11 cellular contexts compared by ENCODE assay signal in genomic region chr5:102762828-102763227, GRCh38. TPM values are rescaled to one million over a fixed set of nuclear protein-coding genes. Genes with fewer than 3 reads are reported as not detected.
DNase-seq lines count a peak whose midpoint lies in the region; ATAC-seq, FAIRE-seq and TF ChIP-seq lines count a peak whose summit lies in the region.
"Had no signal": no experiment of that assay in that cellular context is flagged by ENCODE, and none has a peak within 500 bp of the region (broad histone marks: within the 10 kb centered on the region; RNA-seq: fewer than 3 reads in every experiment).

No MANE protein-coding gene starts in this region.

- no peak for TF ChIP-seq CTCF in CD14-positive monocyte (IDR thresholded peaks at IDR 0.05)
- TF ChIP-seq CTCF in D721Med (IDR thresholded peaks at IDR 0.05; ENCODE audit: insufficient read depth, missing control alignments) = no peak

- FAIRE-seq in D721Med (lab: Jason Lieb, UNC) = no peak

- no peaks in the 10 kb centered on the region for H3K27me3 Mint-ChIP-seq in activated CD4-positive, alpha-beta memory T cell treated with anti-CD3 and anti-CD28 coated beads for 36 hours
- H3K27me3 Mint-ChIP-seq in memory B cell = peaks cover 3% of the 10 kb centered on the region
- H3K27me3 Mint-ChIP-seq in CD14-positive monocyte (ENCODE audit: low read depth in 3 of 3) = peaks cover 0 to 2% (median 1%) of the 10 kb centered on the region in 3 donors

- H3K4me1 Mint-ChIP-seq in activated CD4-positive, alpha-beta memory T cell treated with anti-CD3 and anti-CD28 coated beads for 36 hours (ENCODE audit: low read depth) = peaks cover 80% of the 10 kb centered on the region
- H3K4me1 Mint-ChIP-seq in memory B cell = peaks cover 9% of the 10 kb centered on the region
- H3K4me1 Mint-ChIP-seq in CD14-positive monocyte = peaks cover 13% of the 10 kb centered on the region

- POLR2A ChIA-PET in activated CD4-positive, alpha-beta memory T cell treated with anti-CD3 and anti-CD28 coated beads for 36 hours (lab: Charles Lee) = interaction anchor here (0.6 to 1.5 kb wide), 5 partner anchors 8 to 17 kb away, joined by 3 to 5 read pairs (median 4); partner anchors contain the start of gene PAM

- H3K9me3 Mint-ChIP-seq in activated CD4-positive, alpha-beta memory T cell treated with anti-CD3 and anti-CD28 coated beads for 36 hours = no peaks in the 10 kb centered on the region
- H3K9me3 Mint-ChIP-seq in memory B cell (no peaks in the 10 kb centered on the region), CD14-positive monocyte (no peaks in the 10 kb centered on the region)

- peak overlapping the region; percentile 75 for H3K27ac Mint-ChIP-seq in activated CD4-positive, alpha-beta memory T cell treated with anti-CD3 and anti-CD28 coated beads for 36 hours
- no peak overlapping the region for H3K27ac Mint-ChIP-seq in memory B cell
- no peak overlapping the region for H3K27ac Mint-ChIP-seq in CD14-positive monocyte

- ATAC-seq in GM19452 (IDR thresholded peaks at IDR 0.05; ENCODE audit: unreplicated experiment) (peak; percentile 28), memory B cell (ENCODE audit: low read depth) (peak; percentile 33)

- DNase-seq in DMS53 treated with DMSO at 0.1 percent for 48 hours (lab: John Stamatoyannopoulos, UW; ENCODE audit: unreplicated experiment) (peak; percentile 11), memory B cell (ENCODE audit: low spot score in 2 of 2) (no peak), mesenteric fat pad (ENCODE audit: low spot score) (no peak), glomerular visceral epithelial cell (ENCODE audit: extremely low spot score) (no peak), CD14-positive monocyte (ENCODE audit: low spot score) (no peak), D721Med (ENCODE audit: insufficient read length, low spot score) (no peak)
- no peak for DNase-seq in activated CD4-positive, alpha-beta memory T cell treated with anti-CD3 and anti-CD28 coated beads for 36 hours
- DNase-seq: DND-41, foreskin melanocyte, substantia nigra had no signal

- H3K4me3 Mint-ChIP-seq in activated CD4-positive, alpha-beta memory T cell treated with anti-CD3 and anti-CD28 coated beads for 36 hours = peak overlapping the region; percentile 51
- H3K4me3 Mint-ChIP-seq in memory B cell (no peak overlapping the region), CD14-positive monocyte (no peak overlapping the region)

- H3K36me3 Mint-ChIP-seq in activated CD4-positive, alpha-beta memory T cell treated with anti-CD3 and anti-CD28 coated beads for 36 hours = no peaks in the 10 kb centered on the region
- H3K36me3 Mint-ChIP-seq in memory B cell = no peaks in the 10 kb centered on the region
- H3K36me3 Mint-ChIP-seq in CD14-positive monocyte = no peaks in the 10 kb centered on the region

- CTCF ChIA-PET in activated CD4-positive, alpha-beta memory T cell treated with anti-CD3 and anti-CD28 coated beads for 36 hours (lab: Charles Lee) = interaction anchor here (1.1 to 3.3 kb wide), 4 partner anchors 16 to 81 kb away, joined by 4 to 19 read pairs (median 6); no protein-coding TSS in a partner anchor

- intact Hi-C loops in activated CD4-positive, alpha-beta memory T cell treated with anti-CD3 and anti-CD28 coated beads for 36 hours (cut with micrococcal nuclease) = loop anchor here (1.0 kb wide), 3 partner anchors 15 to 357 kb away; partner anchors contain the start of genes GIN1 and PPIP5K2
- intact Hi-C loops in CD14-positive monocyte (cut with micrococcal nuclease) = no loop called here

RNA-seq across cellular contexts. Expression of gene PAM, which starts 7.7 kb away (rescaled TPM):
- total RNA-seq in activated CD4-positive, alpha-beta memory T cell treated with anti-CD3 and anti-CD28 coated beads for 36 hours = 10 to 100 TPM; 41.6 to 43.7 TPM
- 216 TPM for total RNA-seq in mesenteric fat pad
- polyA plus RNA-seq in CD14-positive monocyte = 10 to 100 TPM; 11.8 to 27.4 TPM
